28 cellular contexts compared by ENCODE assay signal in genomic region chr2:139916822-139917221, GRCh38.
DNase-seq lines count a peak whose midpoint lies in the region; ATAC-seq and TF ChIP-seq lines count a peak whose summit lies in the region.
"Had no signal": no experiment of that assay in that cellular context is flagged by ENCODE, and none has a peak within 500 bp of the region (broad histone marks: within the 10 kb centered on the region; RNA-seq: fewer than 3 reads in every experiment).

No MANE protein-coding gene starts in this region.

- H4K20me1 ChIP-seq in DND-41 (ENCODE audit: insufficient read depth, low read length) (no peaks in the 10 kb centered on the region), PC-9 (ENCODE audit: insufficient read depth) (no peaks in the 10 kb centered on the region)
- H4K20me1 ChIP-seq: BLaER1 treated with 17β-estradiol and CSF1 and Interleukin-3, amounts not matched to agents 10 nM and 100 nM had no signal

- H3K4me2 ChIP-seq in DND-41 (ENCODE audit: insufficient read depth, low read length) = no peak overlapping the region
- no peak overlapping the region for H3K4me2 ChIP-seq in PC-9
- H3K4me2 ChIP-seq: BLaER1 treated with 17β-estradiol and CSF1 and Interleukin-3, amounts not matched to agents 10 nM and 100 nM had no signal

- peak; percentile 58 for TF ChIP-seq CTCF in A673 (conservative IDR thresholded peaks at IDR 0.05; ENCODE audit: low read depth, low read length)
- TF ChIP-seq CTCF in DND-41 (IDR thresholded peaks at IDR 0.05; ENCODE audit: borderline replicate concordance, extremely low read depth, low read length, poor library complexity, severe bottlenecking) = peak; percentile 36
- TF ChIP-seq CTCF in PC-9 (conservative IDR thresholded peaks at IDR 0.05) = 0 out of 2 replicates have a peak, but pooled peaks have one; percentile 18
- TF ChIP-seq CTCF in esophagus squamous epithelium (IDR thresholded peaks at IDR 0.05) = no peak

- H3K36me3 ChIP-seq in A673 (ENCODE audit: insufficient read depth, low read length, poor library complexity, severe bottlenecking) (no peaks in the 10 kb centered on the region), DND-41 (ENCODE audit: insufficient read depth, low read length) (no peaks in the 10 kb centered on the region), PC-9 (ENCODE audit: low read depth) (no peaks in the 10 kb centered on the region), esophagus squamous epithelium (no peaks in the 10 kb centered on the region)
- no peaks in the 10 kb centered on the region for H3K36me3 ChIP-seq in CD4-positive, alpha-beta memory T cell (ENCODE audit: insufficient read depth, low read length)
- H3K36me3 ChIP-seq: BLaER1 treated with 17β-estradiol and CSF1 and Interleukin-3, amounts not matched to agents 10 nM and 100 nM; left lung; neutrophil; upper lobe of right lung had no signal

- peak; percentile 65 for DNase-seq in A673 (ENCODE audit: low spot score)
- DNase-seq in DND-41 = no peak
- no peak for DNase-seq in PC-9
- peak; percentile 7 for DNase-seq in dermis blood vessel endothelial cell
- no peak for DNase-seq in activated CD8-positive, alpha-beta memory T cell treated with anti-CD3 and anti-CD28 coated beads, Interleukin-2, amount 50 U/mL, for 48 hours
- DNase-seq in kidney glomerular epithelial cell (lab: John Stamatoyannopoulos, UW) = no peak
- DNase-seq in CD4-positive, alpha-beta memory T cell = no peak
- no peak for DNase-seq in esophagus squamous epithelium (lab: John Stamatoyannopoulos, UW)
- DNase-seq: activated CD8-positive, alpha-beta memory T cell treated with anti-CD3 and anti-CD28 coated beads, Interleukin-2, amount 10 ng/mL, durations not matched to agents 7 days and 5 days; activated naive CD4-positive, alpha-beta T cell treated with anti-CD3 and anti-CD28 coated beads, Interleukin-2, amount 10 ng/mL, durations not matched to agents 7 days and 5 days; activated T-cell treated with anti-CD3 and anti-CD28 coated beads, Interleukin-2, amount 50 U/mL, for 72 hours; amygdala; GOT3; hippocampal formation; IMR-90; left lung; mesenchymal stem cell; NCI-H1048; NCI-H1694 treated with DMSO at 0.1 percent for 48 hours; stimulated activated CD4-positive, alpha-beta T cell treated with anti-CD3 and anti-CD28 coated beads, Interleukin-4, amount 100 ng/mL, for 4 hours; SW 1271; T-helper 9 cell; upper lobe of right lung had no signal

- no peak overlapping the region for H3K27ac Mint-ChIP-seq in CD4-positive, alpha-beta memory T cell
- H3K27ac Mint-ChIP-seq: activated CD8-positive, alpha-beta memory T cell treated with anti-CD3 and anti-CD28 coated beads, Interleukin-2, amount 10 ng/mL, durations not matched to agents 7 days and 5 days; activated naive CD4-positive, alpha-beta T cell treated with anti-CD3 and anti-CD28 coated beads, Interleukin-2, amount 10 ng/mL, durations not matched to agents 7 days and 5 days; activated T-cell treated with anti-CD3 and anti-CD28 coated beads, Interleukin-2, amount 50 U/mL, for 72 hours; progenitor cell of endocrine pancreas; stimulated activated memory B cell treated with anti-CD40 and anti-IgM and Interleukin-4, amounts not matched to agents 10 μg/mL and 1 μg/mL and 100 μg/mL, for 72 hours had no signal

- H3K9me2 ChIP-seq in PC-9 (ENCODE audit: insufficient read depth) = no peaks in the 10 kb centered on the region

- no peaks in the 10 kb centered on the region for H3K4me1 Mint-ChIP-seq in CD4-positive, alpha-beta memory T cell
- H3K4me1 Mint-ChIP-seq: activated CD8-positive, alpha-beta memory T cell treated with anti-CD3 and anti-CD28 coated beads, Interleukin-2, amount 10 ng/mL, durations not matched to agents 7 days and 5 days; activated naive CD4-positive, alpha-beta T cell treated with anti-CD3 and anti-CD28 coated beads, Interleukin-2, amount 10 ng/mL, durations not matched to agents 7 days and 5 days; stimulated activated memory B cell treated with anti-CD40 and anti-IgM and Interleukin-4, amounts not matched to agents 10 μg/mL and 1 μg/mL and 100 μg/mL, for 72 hours had no signal

- CTCF ChIA-PET in A673 (lab: Charles Lee) = no interaction called here
- CTCF ChIA-PET in PC-9 (lab: Charles Lee) = no interaction called here
- CTCF ChIA-PET in CD4-positive, alpha-beta memory T cell (lab: Charles Lee; ENCODE audit: partially characterized antibody) = no interaction called here

- H3K27ac ChIP-seq in A673 (ENCODE audit: low read depth, low read length, poor library complexity, severe bottlenecking) (no peak overlapping the region), DND-41 (ENCODE audit: low read length) (no peak overlapping the region), PC-9 (no peak overlapping the region), esophagus squamous epithelium (no peak overlapping the region)
- H3K27ac ChIP-seq in CD4-positive, alpha-beta memory T cell (ENCODE audit: low read depth, low read length) = no peak overlapping the region
- H3K27ac ChIP-seq: BLaER1 treated with 17β-estradiol and CSF1 and Interleukin-3, amounts not matched to agents 10 nM and 100 nM; left lung; neutrophil; upper lobe of right lung had no signal

- WGBS in esophagus squamous epithelium, 2 donors = 81% methylated on average over 7 of the region's 7 CpGs

- no peaks in the 10 kb centered on the region for H3K9me3 ChIP-seq in A673 (ENCODE audit: low read depth, low read length, poor library complexity, severe bottlenecking)
- H3K9me3 ChIP-seq in DND-41 (ENCODE audit: insufficient read depth, low read length, severe bottlenecking) = no peaks in the 10 kb centered on the region
- H3K9me3 ChIP-seq in PC-9 (ENCODE audit: insufficient read depth, low read depth) = no peaks in the 10 kb centered on the region
- no peaks in the 10 kb centered on the region for H3K9me3 ChIP-seq in CD4-positive, alpha-beta memory T cell (ENCODE audit: control insufficient read depth in 1 of 2, low read length in 2 of 2)
- peaks cover 0 to 12% (median 0%) of the 10 kb centered on the region in 3 donors for H3K9me3 ChIP-seq in esophagus squamous epithelium
- H3K9me3 ChIP-seq: neutrophil, upper lobe of right lung had no signal

- BruUV-seq in A673 (replicated peaks; lab: Mats Ljungman, UMichigan) = no TSS peak
- no TSS peak for BruUV-seq in PC-9 (replicated peaks; lab: Mats Ljungman, UMichigan)

- H3K4me3 ChIP-seq in A673 (ENCODE audit: low read depth, low read length, poor library complexity, severe bottlenecking) (no peak overlapping the region), DND-41 (ENCODE audit: low read depth in 1 of 2, low read length in 2 of 2) (no peak overlapping the region), PC-9 (no peak overlapping the region), esophagus squamous epithelium (no peak overlapping the region)
- H3K4me3 ChIP-seq in CD4-positive, alpha-beta memory T cell (ENCODE audit: low read length in 2 of 2) = no peak overlapping the region
- H3K4me3 ChIP-seq: BLaER1 treated with 17β-estradiol and CSF1 and Interleukin-3, amounts not matched to agents 10 nM and 100 nM; left lung; upper lobe of right lung had no signal

- intact Hi-C loops in A673 (cut with micrococcal nuclease; ENCODE audit: unreplicated experiment) (loop anchor here (10.0 kb wide), 2 partner anchors 228 to 938 kb away; no protein-coding TSS in a partner anchor), PC-9 (cut with micrococcal nuclease; ENCODE audit: unreplicated experiment) (no loop called here), esophagus squamous epithelium (cut with DNase I) (no loop called here)
- intact Hi-C loops in CD4-positive, alpha-beta memory T cell (cut with micrococcal nuclease) = no loop called here

- H3K27me3 Mint-ChIP-seq in CD4-positive, alpha-beta memory T cell = no peaks in the 10 kb centered on the region
- H3K27me3 Mint-ChIP-seq: activated CD8-positive, alpha-beta memory T cell treated with anti-CD3 and anti-CD28 coated beads, Interleukin-2, amount 10 ng/mL, durations not matched to agents 7 days and 5 days; activated naive CD4-positive, alpha-beta T cell treated with anti-CD3 and anti-CD28 coated beads, Interleukin-2, amount 10 ng/mL, durations not matched to agents 7 days and 5 days; progenitor cell of endocrine pancreas; stimulated activated memory B cell treated with anti-CD40 and anti-IgM and Interleukin-4, amounts not matched to agents 10 μg/mL and 1 μg/mL and 100 μg/mL, for 72 hours had no signal

- H2AFZ ChIP-seq in DND-41 (ENCODE audit: low read depth, low read length) = no peak overlapping the region
- H2AFZ ChIP-seq in PC-9 = no peak overlapping the region

- H3K36me3 Mint-ChIP-seq in CD4-positive, alpha-beta memory T cell = no peaks in the 10 kb centered on the region
- H3K36me3 Mint-ChIP-seq: activated CD8-positive, alpha-beta memory T cell treated with anti-CD3 and anti-CD28 coated beads, Interleukin-2, amount 10 ng/mL, durations not matched to agents 7 days and 5 days; activated naive CD4-positive, alpha-beta T cell treated with anti-CD3 and anti-CD28 coated beads, Interleukin-2, amount 10 ng/mL, durations not matched to agents 7 days and 5 days; stimulated activated memory B cell treated with anti-CD40 and anti-IgM and Interleukin-4, amounts not matched to agents 10 μg/mL and 1 μg/mL and 100 μg/mL, for 72 hours had no signal

- H3K4me1 ChIP-seq in A673 (ENCODE audit: insufficient read depth, low read length, poor library complexity, severe bottlenecking) (no peaks in the 10 kb centered on the region), DND-41 (ENCODE audit: insufficient read depth, low read length) (no peaks in the 10 kb centered on the region), PC-9 (replicated peaks; ENCODE audit: insufficient read depth) (no peaks in the 10 kb centered on the region), esophagus squamous epithelium (no peaks in the 10 kb centered on the region)
- H3K4me1 ChIP-seq in CD4-positive, alpha-beta memory T cell (ENCODE audit: insufficient read depth, low read length) = no peaks in the 10 kb centered on the region
- H3K4me1 ChIP-seq: BLaER1 treated with 17β-estradiol and CSF1 and Interleukin-3, amounts not matched to agents 10 nM and 100 nM; left lung; upper lobe of right lung had no signal

- no peaks in the 10 kb centered on the region for H3F3A ChIP-seq in PC-9 (ENCODE audit: insufficient read depth, low read depth)

- H3K27me3 ChIP-seq in A673 (replicated peaks; ENCODE audit: insufficient read depth, low read depth, low read length, poor library complexity) (no peaks in the 10 kb centered on the region), DND-41 (ENCODE audit: insufficient read depth, low read length, poor library complexity) (no peaks in the 10 kb centered on the region), PC-9 (ENCODE audit: insufficient read depth, low read depth) (no peaks in the 10 kb centered on the region), esophagus squamous epithelium (no peaks in the 10 kb centered on the region)
- no peaks in the 10 kb centered on the region for H3K27me3 ChIP-seq in CD4-positive, alpha-beta memory T cell (ENCODE audit: insufficient read depth, low read length)
- H3K27me3 ChIP-seq: BLaER1 treated with 17β-estradiol and CSF1 and Interleukin-3, amounts not matched to agents 10 nM and 100 nM; left lung; neutrophil; upper lobe of right lung had no signal

- H3K4me3 Mint-ChIP-seq in CD4-positive, alpha-beta memory T cell = no peak overlapping the region
- H3K4me3 Mint-ChIP-seq: activated CD8-positive, alpha-beta memory T cell treated with anti-CD3 and anti-CD28 coated beads, Interleukin-2, amount 10 ng/mL, durations not matched to agents 7 days and 5 days; activated naive CD4-positive, alpha-beta T cell treated with anti-CD3 and anti-CD28 coated beads, Interleukin-2, amount 10 ng/mL, durations not matched to agents 7 days and 5 days; activated T-cell treated with anti-CD3 and anti-CD28 coated beads, Interleukin-2, amount 50 U/mL, for 72 hours; stimulated activated memory B cell treated with anti-CD40 and anti-IgM and Interleukin-4, amounts not matched to agents 10 μg/mL and 1 μg/mL and 100 μg/mL, for 72 hours had no signal

- ATAC-seq in DND-41 (ENCODE audit: insufficient read depth, low read depth) = no peak
- ATAC-seq: activated CD8-positive, alpha-beta memory T cell treated with anti-CD3 and anti-CD28 coated beads, Interleukin-2, amount 10 ng/mL, durations not matched to agents 7 days and 5 days; activated T-cell treated with anti-CD3 and anti-CD28 coated beads, Interleukin-2, amount 50 U/mL, for 72 hours; left lung; Right ventricle myocardium inferior; stimulated activated memory B cell treated with anti-CD40 and anti-IgM and Interleukin-4, amounts not matched to agents 10 μg/mL and 1 μg/mL and 100 μg/mL, for 72 hours; upper lobe of right lung had no signal

- TF ChIP-seq POLR2A in esophagus squamous epithelium (IDR thresholded peaks at IDR 0.05) = no peak

- no peaks in the 10 kb centered on the region for H3K79me2 ChIP-seq in DND-41 (ENCODE audit: insufficient read depth, low read length)
- H3K79me2 ChIP-seq in PC-9 (ENCODE audit: low read depth) = no peaks in the 10 kb centered on the region

- peaks cover 0 to 21% (median 19%) of the 10 kb centered on the region in 8 donors for H3K9me3 Mint-ChIP-seq in CD4-positive, alpha-beta memory T cell

- H3K9ac ChIP-seq in DND-41 (ENCODE audit: low read depth, low read length) = no peak overlapping the region
- H3K9ac ChIP-seq: BLaER1 treated with 17β-estradiol and CSF1 and Interleukin-3, amounts not matched to agents 10 nM and 100 nM had no signal

- POLR2A ChIA-PET in A673 (lab: Charles Lee; ENCODE audit: low non-redundant PET) (no interaction called here), PC-9 (lab: Charles Lee; ENCODE audit: unreplicated experiment) (no interaction called here)
- POLR2A ChIA-PET in CD4-positive, alpha-beta memory T cell (lab: Charles Lee; ENCODE audit: partially characterized antibody) = no interaction called here

Comparison
In these comparisons a context has a peak if more than half of its experiments do, and no peak if none do; other contexts are left out.
1. DNase-seq: peak in A673 (single experiment) and dermis blood vessel endothelial cell (single experiment); none in DND-41 (single experiment), PC-9 (0 of 2), activated CD8-positive, alpha-beta memory T cell treated with anti-CD3 and anti-CD28 coated beads, Interleukin-2, amount 50 U/mL, for 48 hours (single experiment), kidney glomerular epithelial cell (single experiment), CD4-positive, alpha-beta memory T cell (0 of 5) and esophagus squamous epithelium (single experiment).
2. CTCF ChIP-seq: peak in A673 (single experiment), DND-41 (single experiment) and PC-9 (single experiment); none in esophagus squamous epithelium (0 of 6).